In genomic region chr6:56668158-56668557, GRCh38 we compare ENCODE assay signal across 16 cellular contexts. TPM values are rescaled to one million over a fixed set of nuclear protein-coding genes. Genes with fewer than 3 reads are reported as not detected.
A peak's percentile ranks its signal among the peaks of the same experiment; 100 is the strongest.
DNase-seq lines count a peak whose midpoint lies in the region; ATAC-seq and TF ChIP-seq lines count a peak whose summit lies in the region.
"Had no signal": no experiment of that assay in that cellular context is flagged by ENCODE, and none has a peak within 500 bp of the region (broad histone marks: within the 10 kb centered on the region; RNA-seq: fewer than 3 reads in every experiment).

No MANE protein-coding gene starts in this region.

- POLR2A ChIA-PET in T-cell (lab: Charles Lee): interaction anchor here in 1 of 2 donors (0.7 kb wide), 1 partner anchor 144 kb away, joined by 3 read pairs; no protein-coding TSS in a partner anchor

- no peaks in the 10 kb centered on the region for H4K20me1 ChIP-seq in mammary epithelial cell (ENCODE audit: insufficient read depth, low read length)

- 30% methylated on average over 4 of the region's 4 CpGs for WGBS in mammary epithelial cell (ENCODE audit: low coverage, missing lambda C conversion rate)
- 59 to 95% (median 78%) methylated on average over 4 of the region's 4 CpGs for WGBS in psoas muscle, 3 donors

- H3K4me3 Mint-ChIP-seq in Calu3 (ENCODE audit: low read depth, unreplicated experiment) (no peak overlapping the region), T-cell (no peak overlapping the region)
- H3K4me3 Mint-ChIP-seq: GM23338 had no signal

- ATAC-seq in psoas muscle (no peak), T-cell (replicated peaks in 1 of 4) (no peak), GM21381 (IDR thresholded peaks at IDR 0.05; ENCODE audit: unreplicated experiment) (no peak)
- ATAC-seq: GM23338, Panc1, SK-N-SH treated with all-trans-retinoic acid at 6 μM for 48 hours had no signal

- H3K9me3 ChIP-seq in mammary epithelial cell (replicated peaks; ENCODE audit: insufficient read depth, low read length) (no peaks in the 10 kb centered on the region), psoas muscle (no peaks in the 10 kb centered on the region)

- peak overlapping the region; percentile 7 for H3K4me2 ChIP-seq in mammary epithelial cell (ENCODE audit: insufficient read depth, low read depth, low read length)
- H3K4me2 ChIP-seq: GM23338 had no signal

- H3K27me3 Mint-ChIP-seq in Calu3 (ENCODE audit: unreplicated experiment) (no peaks in the 10 kb centered on the region), T-cell (no peaks in the 10 kb centered on the region)

- H3K4me1 ChIP-seq in mammary epithelial cell (ENCODE audit: insufficient read depth, low read length) (peaks cover 52% of the 10 kb centered on the region), psoas muscle (peaks cover 62% of the 10 kb centered on the region)

- in situ Hi-C loops in mammary epithelial cell (cut with MboI; ENCODE audit: low sequenced_read_pairs in 2 of 2): no loop called here

- H2AFZ ChIP-seq in mammary epithelial cell (ENCODE audit: low read depth, low read length): no peak overlapping the region
- H2AFZ ChIP-seq: GM23338 had no signal

- H3K27me3 ChIP-seq in mammary epithelial cell (ENCODE audit: insufficient read depth, low read length): no peaks in the 10 kb centered on the region
- H3K27me3 ChIP-seq in psoas muscle (ENCODE audit: insufficient read depth in 3 of 3, low read length in 2 of 3): no peaks in the 10 kb centered on the region

- H3K9ac ChIP-seq in mammary epithelial cell (ENCODE audit: insufficient read depth, low read length): no peak overlapping the region

- H3K4me1 Mint-ChIP-seq in Calu3 (ENCODE audit: low read depth, unreplicated experiment) (peaks cover 58% of the 10 kb centered on the region), T-cell (no peaks in the 10 kb centered on the region)
- H3K4me1 Mint-ChIP-seq: GM23338 had no signal

- H3K27ac ChIP-seq in mammary epithelial cell (ENCODE audit: insufficient read depth, low read depth, low read length): peak overlapping the region; percentile 29
- H3K27ac ChIP-seq in psoas muscle: peak overlapping the region; percentile 94
- H3K27ac ChIP-seq: C4-2B had no signal

- no peak overlapping the region for H3K4me3 ChIP-seq in mammary epithelial cell (replicated peaks in 1 of 3; ENCODE audit: insufficient read depth in 1 of 3, low read depth in 2 of 3, low read length in 3 of 3)
- H3K4me3 ChIP-seq in psoas muscle: no peak overlapping the region
- H3K4me3 ChIP-seq: GM23338 had no signal

- TF ChIP-seq CTCF in Calu3 (IDR thresholded peaks at IDR 0.05; ENCODE audit: unreplicated experiment) (no peak), mammary epithelial cell (conservative IDR thresholded peaks at IDR 0.05 in 1 of 2, IDR thresholded peaks at IDR 0.05 in 1 of 2; ENCODE audit: extremely low read depth in 1 of 2, insufficient read depth in 1 of 2, low read depth in 1 of 2, low read length in 2 of 2) (no peak), psoas muscle (IDR thresholded peaks at IDR 0.05) (no peak)

- DNase-seq in Calu3 (no peak), NCI-H2107 treated with DMSO at 0.1 percent for 48 hours (lab: John Stamatoyannopoulos, UW; ENCODE audit: unreplicated experiment) (peak; percentile 35), mammary epithelial cell (peak; percentile 73), psoas muscle (no peak), T-cell (no peak)
- DNase-seq in activated CD4-positive, alpha-beta T cell treated with anti-CD3 and anti-CD28 coated beads, Interleukin-2, amount 50 U/mL, for 1 hour: no peak
- DNase-seq: DMS 273 treated with DMSO at 0.1 percent for 48 hours, KBM-7, NCI-H146, NCI-H510A treated with DMSO at 0.1 percent for 48 hours, SHP77 treated with DMSO at 0.1 percent for 48 hours had no signal

- intact Hi-C loops in Calu3 (cut with micrococcal nuclease; ENCODE audit: unreplicated experiment) (no loop called here), mammary epithelial cell (cut with micrococcal nuclease) (no loop called here), psoas muscle (cut with DNase I) (no loop called here)

- no peaks in the 10 kb centered on the region for H3K36me3 ChIP-seq in mammary epithelial cell (ENCODE audit: insufficient read depth, low read length)
- no peaks in the 10 kb centered on the region for H3K36me3 ChIP-seq in psoas muscle (ENCODE audit: insufficient read depth in 1 of 2, low read depth in 1 of 2)

- no peaks in the 10 kb centered on the region for H3K9me3 Mint-ChIP-seq in Calu3 (ENCODE audit: low read depth, unreplicated experiment)
- H3K9me3 Mint-ChIP-seq in T-cell: no peaks in the 10 kb centered on the region
- H3K9me3 Mint-ChIP-seq: GM23338 had no signal

- H3K27ac Mint-ChIP-seq in Calu3 (ENCODE audit: unreplicated experiment): no peak overlapping the region
- no peak overlapping the region for H3K27ac Mint-ChIP-seq in T-cell
- H3K27ac Mint-ChIP-seq: GM23338 had no signal

- H3K36me3 Mint-ChIP-seq in Calu3 (ENCODE audit: insufficient read depth, unreplicated experiment) (peaks cover 15% of the 10 kb centered on the region), T-cell (no peaks in the 10 kb centered on the region)

- dilution Hi-C loops in mammary epithelial cell (cut with HindIII; ENCODE audit: low sequenced_read_pairs): no loop called here

- peaks cover 13% of the 10 kb centered on the region for H3K79me2 ChIP-seq in mammary epithelial cell (ENCODE audit: insufficient read depth, low read length)

- CTCF ChIA-PET in Calu3 (lab: Charles Lee): no interaction called here
- CTCF ChIA-PET in mammary epithelial cell (lab: Charles Lee; ENCODE audit: low non-redundant PET): no interaction called here
- CTCF ChIA-PET in T-cell (lab: Charles Lee): no interaction called here

- BruUV-seq in Calu3 (replicated peaks; lab: Mats Ljungman, UMichigan): TSS peak; percentile 5
- BruUV-seq in mammary epithelial cell (replicated peaks; lab: Mats Ljungman, UMichigan): no TSS peak

RNA-seq across cellular contexts. Expression of gene DST, which starts 25.5 kb away (rescaled TPM):
- total RNA-seq in Calu3 (2022) (177 and 212 TPM in 2 replicates), mammary epithelial cell (1,000 to 10,000 TPM in 1 of 2 donors, 100 to 1,000 TPM in 1; 535 to 1,158 TPM), psoas muscle (100 to 1,000 TPM; 109 to 341 (median 305) TPM), T-cell (10 to 100 TPM in 1 of 5 donors, 1 to 10 TPM in 4; 3.1 to 12.1 (median 7.4) TPM)
- polyA plus RNA-seq in mammary epithelial cell (120 TPM), psoas muscle (10 to 100 TPM; 58.3 to 66.9 (median 63.5) TPM)
- 464 TPM for polyA minus RNA-seq in mammary epithelial cell

Comparison
In these comparisons a context has a peak if more than half of its experiments do, and no peak if none do; other contexts are left out.
1. DNase-seq: peak in NCI-H2107 treated with DMSO at 0.1 percent for 48 hours (single experiment) and mammary epithelial cell (single experiment); none in Calu3 (single experiment), psoas muscle (0 of 2), T-cell (0 of 34) and activated CD4-positive, alpha-beta T cell treated with anti-CD3 and anti-CD28 coated beads, Interleukin-2, amount 50 U/mL, for 1 hour (single experiment).
2. RNA of gene DST, which starts 25.5 kb away (total RNA-seq): 535 to 1,158 TPM in mammary epithelial cell, 109 to 341 TPM in psoas muscle and 177 to 212 TPM in Calu3; 3.1 to 12.1 TPM in T-cell; every median in the first group is over 4 times any median in the second.